ENCODE assay signal across 1 cellular context in the genomic region with DNA sequence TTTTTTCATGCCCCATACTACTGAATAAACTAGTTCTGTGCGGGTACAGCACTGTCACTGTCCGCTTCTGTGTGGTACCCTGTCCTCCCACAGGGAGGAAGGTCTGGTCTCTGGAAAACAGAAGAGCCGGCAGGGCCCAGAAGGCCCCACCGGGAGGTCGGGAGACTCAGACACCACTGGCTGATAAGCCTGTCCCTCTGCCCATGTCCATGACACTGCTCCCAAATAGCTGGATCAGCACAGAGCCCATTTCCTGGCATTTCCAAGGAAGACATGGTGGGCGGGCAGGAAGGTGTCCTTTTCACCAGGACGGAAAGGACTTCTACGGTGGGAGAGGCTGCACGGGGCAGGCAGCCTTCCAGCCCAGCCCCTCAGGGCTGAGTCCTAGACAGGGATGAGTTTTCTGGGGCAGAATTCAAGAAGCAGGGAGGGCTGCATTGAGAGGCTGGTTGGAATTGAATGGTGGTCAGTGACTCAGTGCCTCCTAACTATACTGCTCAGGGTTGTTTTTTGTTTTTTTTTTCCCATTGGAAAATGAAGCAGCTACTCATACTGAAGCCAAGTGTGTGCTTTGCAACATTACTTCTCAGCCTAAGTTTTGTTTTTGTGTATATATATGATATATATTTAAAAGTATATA.
TF ChIP-seq lines count a peak whose summit lies in the region.

No MANE protein-coding gene starts in this region.

TF ChIP-seq in HepG2, 621 proteins besides CTCF, POLR2A, EP300 and RAD21 (continued from another document):
- TF ChIP-seq AKNA (CRISPR knock-in tag; IDR thresholded peaks at IDR 0.05; ENCODE audit: borderline replicate concordance), result no peak
- no peak for TF ChIP-seq ZMYM2 (CRISPR knock-in tag; IDR thresholded peaks at IDR 0.05)
- no peak for TF ChIP-seq ZNF883 (CRISPR knock-in tag; IDR thresholded peaks at IDR 0.05; ENCODE audit: not compliant biosample characterization)
